ENCODE assay signal across 8 cellular contexts in the genomic region with DNA sequence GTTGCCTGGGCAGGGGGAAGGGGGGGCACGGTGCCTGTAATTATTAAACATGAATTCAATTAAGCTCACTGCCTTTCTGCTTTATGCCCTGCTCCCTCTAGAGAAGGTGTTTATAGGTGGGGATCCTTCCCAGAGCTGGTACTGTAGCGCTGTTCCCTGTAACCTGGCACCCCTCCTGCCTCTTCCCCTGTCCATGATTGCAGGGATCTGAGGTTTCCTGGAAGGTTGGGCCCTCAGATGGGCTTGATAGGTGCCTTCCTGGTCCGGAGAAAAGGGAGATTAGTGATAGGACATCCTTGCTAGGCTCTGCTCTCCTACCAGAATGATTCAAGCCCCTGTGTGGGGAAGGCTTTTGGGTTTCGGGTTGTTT. TPM values are rescaled to one million over a fixed set of nuclear protein-coding genes. Genes with fewer than 3 reads are reported as not detected.
DNase-seq lines count a peak whose midpoint lies in the region; ATAC-seq and TF ChIP-seq lines count a peak whose summit lies in the region.

No MANE protein-coding gene starts in this region.

- H3K4me3 Mint-ChIP-seq in T-helper 1 cell treated with Interleukin-12 subunit alpha and Interleukin-12 subunit beta and Interleukin-4 antibody, amounts not matched to agents 30 μg/mL and 1 μg/mL, for 36 hours = peak overlapping the region; percentile 67
- H3K4me3 Mint-ChIP-seq in osteocyte (ENCODE audit: unreplicated experiment) = peak overlapping the region; percentile 79

- H3K4me1 Mint-ChIP-seq in T-helper 1 cell treated with Interleukin-12 subunit alpha and Interleukin-12 subunit beta and Interleukin-4 antibody, amounts not matched to agents 30 μg/mL and 1 μg/mL, for 36 hours (ENCODE audit: low read depth) = peaks cover 40% of the 10 kb centered on the region
- peaks cover 34% of the 10 kb centered on the region for H3K4me1 Mint-ChIP-seq in osteocyte (ENCODE audit: unreplicated experiment)

- peaks cover 52% of the 10 kb centered on the region for H3K36me3 Mint-ChIP-seq in T-helper 1 cell treated with Interleukin-12 subunit alpha and Interleukin-12 subunit beta and Interleukin-4 antibody, amounts not matched to agents 30 μg/mL and 1 μg/mL, for 36 hours (ENCODE audit: low read depth)
- peaks cover 35% of the 10 kb centered on the region for H3K36me3 Mint-ChIP-seq in osteocyte (ENCODE audit: unreplicated experiment)

- peak overlapping the region; percentile 86 for H3K27ac Mint-ChIP-seq in T-helper 1 cell treated with Interleukin-12 subunit alpha and Interleukin-12 subunit beta and Interleukin-4 antibody, amounts not matched to agents 30 μg/mL and 1 μg/mL, for 36 hours
- H3K27ac Mint-ChIP-seq in osteocyte (ENCODE audit: unreplicated experiment) = peak overlapping the region; percentile 91

- no peaks in the 10 kb centered on the region for H3K27me3 ChIP-seq in ectodermal cell (ENCODE audit: control insufficient read depth, insufficient read depth, low read length, poor library complexity, severe bottlenecking)

- H3K36me3 ChIP-seq in ectodermal cell (ENCODE audit: control insufficient read depth, insufficient read depth, low read length) = peaks cover 31% of the 10 kb centered on the region

- WGBS in ectodermal cell, 2 experiments = 77 to 87% methylated on average over 4 of the region's 4 CpGs

- H3K27ac ChIP-seq in ectodermal cell (ENCODE audit: insufficient read depth, low read depth, low read length, poor library complexity, severe bottlenecking) = peak overlapping the region; percentile 95

- no peak for TF ChIP-seq CTCF in osteocyte (IDR thresholded peaks at IDR 0.05)

- DNase-seq in T-helper 1 cell (no peak), NCI-H226 (peak; percentile 20), osteocyte (ENCODE audit: extremely low spot score, unreplicated experiment) (no peak), superior temporal gyrus (ENCODE audit: extremely low spot score) (no peak), NCI-H1694 (lab: John Stamatoyannopoulos, UW) (no peak)

- H3K4me1 ChIP-seq in ectodermal cell (ENCODE audit: control insufficient read depth, insufficient read depth, low read length) = peaks cover 27% of the 10 kb centered on the region

- peak overlapping the region; percentile 68 for H3K4me3 ChIP-seq in ectodermal cell (ENCODE audit: insufficient read depth, low read depth, low read length)

- no peak for ATAC-seq in HG02588 (IDR thresholded peaks at IDR 0.05; ENCODE audit: unreplicated experiment)

- no peaks in the 10 kb centered on the region for H3K9me3 ChIP-seq in ectodermal cell (ENCODE audit: control insufficient read depth, low read length)

- H3K9me3 Mint-ChIP-seq in T-helper 1 cell treated with Interleukin-12 subunit alpha and Interleukin-12 subunit beta and Interleukin-4 antibody, amounts not matched to agents 30 μg/mL and 1 μg/mL, for 36 hours = no peaks in the 10 kb centered on the region
- no peaks in the 10 kb centered on the region for H3K9me3 Mint-ChIP-seq in osteocyte (ENCODE audit: unreplicated experiment)

- H3K27me3 Mint-ChIP-seq in T-helper 1 cell treated with Interleukin-12 subunit alpha and Interleukin-12 subunit beta and Interleukin-4 antibody, amounts not matched to agents 30 μg/mL and 1 μg/mL, for 36 hours (ENCODE audit: low read depth) = peaks cover 6% of the 10 kb centered on the region
- H3K27me3 Mint-ChIP-seq in osteocyte (ENCODE audit: unreplicated experiment) = no peaks in the 10 kb centered on the region

RNA-seq across cellular contexts. Expression of gene FAM131A, which starts 2.1 kb away (rescaled TPM):
- 25.5 TPM for polyA plus RNA-seq in ectodermal cell (2013, experiment 1 of 4)
- polyA plus RNA-seq in ectodermal cell (2013, experiment 2 of 4) = 24.2 TPM
- polyA plus RNA-seq in ectodermal cell (2013, experiment 3 of 4) = 20.9 TPM
- 21.4 TPM for polyA plus RNA-seq in ectodermal cell (2013, experiment 4 of 4)
- total RNA-seq in osteocyte = 10.1 and 11.3 TPM in 2 replicates

RNA-seq across cellular contexts. Expression of gene EIF4G1, which starts 20.9 kb away (rescaled TPM):
- polyA plus RNA-seq in ectodermal cell (2013, experiment 1 of 4) = 307 TPM
- 324 TPM for polyA plus RNA-seq in ectodermal cell (2013, experiment 2 of 4)
- polyA plus RNA-seq in ectodermal cell (2013, experiment 3 of 4) = 196 TPM
- polyA plus RNA-seq in ectodermal cell (2013, experiment 4 of 4) = 215 TPM
- 367 and 385 TPM in 2 replicates for total RNA-seq in osteocyte

RNA-seq across cellular contexts. Expression of gene CLCN2, which starts 26.1 kb away (rescaled TPM):
- 45.1 TPM for polyA plus RNA-seq in ectodermal cell (2013, experiment 1 of 4)
- 48.2 TPM for polyA plus RNA-seq in ectodermal cell (2013, experiment 2 of 4)
- polyA plus RNA-seq in ectodermal cell (2013, experiment 3 of 4) = 40.2 TPM
- polyA plus RNA-seq in ectodermal cell (2013, experiment 4 of 4) = 44.0 TPM
- 9.4 and 9.7 TPM in 2 replicates for total RNA-seq in osteocyte

RNA-seq across cellular contexts. Expression of gene POLR2H, which starts 26.2 kb away (rescaled TPM):
- 116 TPM for polyA plus RNA-seq in ectodermal cell (2013, experiment 1 of 4)
- 121 TPM for polyA plus RNA-seq in ectodermal cell (2013, experiment 2 of 4)
- polyA plus RNA-seq in ectodermal cell (2013, experiment 3 of 4) = 105 TPM
- polyA plus RNA-seq in ectodermal cell (2013, experiment 4 of 4) = 123 TPM
- 56.4 and 57.7 TPM in 2 replicates for total RNA-seq in osteocyte

RNA-seq across cellular contexts. Expression of gene PSMD2, which starts 36.2 kb away (rescaled TPM):
- 377 TPM for polyA plus RNA-seq in ectodermal cell (2013, experiment 1 of 4)
- 343 TPM for polyA plus RNA-seq in ectodermal cell (2013, experiment 2 of 4)
- 293 TPM for polyA plus RNA-seq in ectodermal cell (2013, experiment 3 of 4)
- polyA plus RNA-seq in ectodermal cell (2013, experiment 4 of 4) = 299 TPM
- total RNA-seq in osteocyte = 222 and 239 TPM in 2 replicates
